ENCODE assay signal across 13 cellular contexts in the genomic region with DNA sequence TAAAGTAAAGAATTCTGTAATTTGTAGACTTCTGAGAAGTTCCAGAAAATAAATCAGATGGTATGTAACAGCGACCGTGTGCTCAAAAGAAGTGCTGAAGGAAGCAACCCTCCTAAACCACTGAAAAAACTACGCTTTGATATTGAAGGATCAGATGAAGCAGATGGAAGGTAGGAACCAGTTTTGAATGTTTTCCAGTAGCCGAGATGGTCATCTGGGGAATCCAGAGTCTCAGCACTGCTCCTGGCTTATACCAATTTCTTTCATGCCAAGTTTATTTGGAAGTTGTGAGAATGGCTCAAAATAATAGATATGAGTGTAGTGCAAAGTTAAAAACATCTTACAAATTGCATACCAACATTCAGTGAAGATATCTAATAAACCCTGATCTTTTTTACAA.
"Had no signal": no experiment of that assay in that cellular context is flagged by ENCODE, and none has a peak within 500 bp of the region (broad histone marks: within the 10 kb centered on the region; RNA-seq: fewer than 3 reads in every experiment).

No MANE protein-coding gene starts in this region.

- H3K36me3 ChIP-seq: brain microvascular endothelial cell, neural progenitor cell, thyroid gland had no signal

- H3K4me1 ChIP-seq: esophagus squamous epithelium, neural progenitor cell, thyroid gland had no signal

- H3K9ac ChIP-seq: neural progenitor cell had no signal

- H3K4me1 Mint-ChIP-seq: activated naive CD8-positive, alpha-beta T cell treated with anti-CD3 and anti-CD28 coated beads for 36 hours; neural progenitor cell had no signal

- DNase-seq: activated CD4-positive, alpha-beta T cell treated with anti-CD3 and anti-CD28 coated beads, Interleukin-2, amount 10 ng/mL, durations not matched to agents 7 days and 5 days; activated CD8-positive, alpha-beta memory T cell treated with anti-CD3 and anti-CD28 coated beads, Interleukin-2, amount 50 U/mL, for 48 hours; activated gamma-delta T cell treated with Interleukin-2 at 50 U/mL for 16 hours; activated naive CD8-positive, alpha-beta T cell treated with anti-CD3 and anti-CD28 coated beads for 36 hours; brain microvascular endothelial cell; esophagus squamous epithelium; mammary epithelial cell; naive B cell; stimulated activated CD4-positive, alpha-beta T cell treated with anti-CD3 and anti-CD28 coated beads, Interleukin-12 subunit alpha, Interleukin-12 subunit beta, amount 100 ng/mL, for 4 hours; stimulated activated CD4-positive, alpha-beta T cell treated with anti-CD3 and anti-CD28 coated beads, Interleukin-2, amount 100 ng/mL, for 24 hours; thyroid gland had no signal

- H3K27me3 Mint-ChIP-seq: activated CD4-positive, alpha-beta T cell treated with anti-CD3 and anti-CD28 coated beads, Interleukin-2, amount 10 ng/mL, durations not matched to agents 7 days and 5 days; activated naive CD8-positive, alpha-beta T cell treated with anti-CD3 and anti-CD28 coated beads for 36 hours; central memory CD8-positive, alpha-beta T cell; naive B cell had no signal

- H3K27ac ChIP-seq: brain microvascular endothelial cell, neural progenitor cell, thyroid gland had no signal

- H3K4me3 Mint-ChIP-seq: activated CD4-positive, alpha-beta T cell treated with anti-CD3 and anti-CD28 coated beads, Interleukin-2, amount 10 ng/mL, durations not matched to agents 7 days and 5 days; activated naive CD8-positive, alpha-beta T cell treated with anti-CD3 and anti-CD28 coated beads for 36 hours; central memory CD8-positive, alpha-beta T cell; neural progenitor cell had no signal

- H3K4me3 ChIP-seq: esophagus squamous epithelium, neural progenitor cell, thyroid gland had no signal

- H3K27me3 ChIP-seq: brain microvascular endothelial cell, esophagus squamous epithelium, neural progenitor cell, thyroid gland had no signal

- H3K27ac Mint-ChIP-seq: activated naive CD8-positive, alpha-beta T cell treated with anti-CD3 and anti-CD28 coated beads for 36 hours; neural progenitor cell had no signal

- H3K9me3 Mint-ChIP-seq: activated naive CD8-positive, alpha-beta T cell treated with anti-CD3 and anti-CD28 coated beads for 36 hours; central memory CD8-positive, alpha-beta T cell; neural progenitor cell had no signal

- H3K9me3 ChIP-seq: esophagus squamous epithelium, thyroid gland had no signal
